In the genomic region with DNA sequence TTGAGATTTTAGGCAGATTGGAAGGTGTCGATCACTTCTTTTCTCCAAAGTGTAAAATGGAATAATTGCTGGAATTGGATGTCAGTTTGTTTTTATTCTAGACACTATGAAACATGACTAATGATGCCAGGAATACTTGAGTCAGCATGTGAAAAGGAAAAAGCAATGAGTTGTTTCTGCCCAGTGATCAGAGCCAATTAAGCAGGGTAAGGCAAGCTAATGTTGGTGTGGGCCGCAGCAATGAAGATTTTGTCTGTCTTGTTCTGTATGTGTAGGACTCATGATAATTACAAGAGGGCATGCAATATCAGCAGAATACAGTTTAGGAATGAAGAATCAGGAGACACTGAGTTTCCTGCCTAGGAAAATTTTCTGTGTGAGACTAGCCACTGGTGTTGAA, we compare ENCODE assay signal across 12 cellular contexts.
DNase-seq lines count a peak whose midpoint lies in the region; ATAC-seq and TF ChIP-seq lines count a peak whose summit lies in the region.
"Had no signal": no experiment of that assay in that cellular context is flagged by ENCODE, and none has a peak within 500 bp of the region (broad histone marks: within the 10 kb centered on the region; RNA-seq: fewer than 3 reads in every experiment).

No MANE protein-coding gene starts in this region.

- H3K27me3 ChIP-seq in kidney epithelial cell (ENCODE audit: control insufficient read depth, insufficient read depth, low read length) (no peaks in the 10 kb centered on the region), gastrocnemius medialis (no peaks in the 10 kb centered on the region)
- H3K27me3 ChIP-seq: ascending aorta had no signal

- TF ChIP-seq POLR2A in gastrocnemius medialis (IDR thresholded peaks at IDR 0.05) = no peak

- intact Hi-C loops in gastrocnemius medialis (cut with DNase I; ENCODE audit: low total_unique reads) = no loop called here

- H3K4me1 ChIP-seq in gastrocnemius medialis = no peaks in the 10 kb centered on the region

- TF ChIP-seq CTCF in AG10803 (conservative IDR thresholded peaks at IDR 0.05; ENCODE audit: low read length) (no peak), kidney epithelial cell (IDR thresholded peaks at IDR 0.05; ENCODE audit: insufficient read depth, low read length, poor library complexity, severe bottlenecking) (no peak), gastrocnemius medialis (IDR thresholded peaks at IDR 0.05 in 4 of 5, conservative IDR thresholded peaks at IDR 0.05 in 1 of 5) (no peak)

- H3K27ac ChIP-seq in gastrocnemius medialis = no peak overlapping the region

- DNase-seq in AG10803 (ENCODE audit: low read depth) (peak; percentile 52), HS-5 (ENCODE audit: low read depth) (peak; percentile 8), astrocyte of the hippocampus (ENCODE audit: low read depth, low spot score) (peak; percentile 87), kidney epithelial cell (ENCODE audit: low read depth) (peak; percentile 34), gastrocnemius medialis (no peak)
- DNase-seq: Calu3, NCI-H524, SW 1271 had no signal

- in situ Hi-C loops in gastrocnemius medialis (cut with MboI; ENCODE audit: low sequenced_read_pairs in 4 of 4) = no loop called here

- H3K36me3 ChIP-seq in kidney epithelial cell (ENCODE audit: control insufficient read depth, insufficient read depth, low read length) (no peaks in the 10 kb centered on the region), gastrocnemius medialis (no peaks in the 10 kb centered on the region)
- H3K36me3 ChIP-seq: ascending aorta had no signal

- ATAC-seq in HG03571 (IDR thresholded peaks at IDR 0.05; ENCODE audit: unreplicated experiment) (no peak), GM21576 (IDR thresholded peaks at IDR 0.05; ENCODE audit: unreplicated experiment) (no peak), HG03457 (IDR thresholded peaks at IDR 0.05; ENCODE audit: unreplicated experiment) (no peak), gastrocnemius medialis (no peak)

- no peak overlapping the region for H3K4me3 ChIP-seq in AG10803 (ENCODE audit: low read length)
- H3K4me3 ChIP-seq in kidney epithelial cell (ENCODE audit: low read depth, low read length) = no peak overlapping the region
- H3K4me3 ChIP-seq in gastrocnemius medialis = no peak overlapping the region
- H3K4me3 ChIP-seq: ascending aorta had no signal

- H3K9me3 ChIP-seq in gastrocnemius medialis = no peaks in the 10 kb centered on the region
- H3K9me3 ChIP-seq: ascending aorta had no signal

Comparison
In these comparisons a context has a peak if more than half of its experiments do, and no peak if none do; other contexts are left out.
1. DNase-seq: peak in AG10803 (single experiment), HS-5 (single experiment), astrocyte of the hippocampus (single experiment) and kidney epithelial cell (single experiment); none in gastrocnemius medialis (0 of 2).